In the genomic region with DNA sequence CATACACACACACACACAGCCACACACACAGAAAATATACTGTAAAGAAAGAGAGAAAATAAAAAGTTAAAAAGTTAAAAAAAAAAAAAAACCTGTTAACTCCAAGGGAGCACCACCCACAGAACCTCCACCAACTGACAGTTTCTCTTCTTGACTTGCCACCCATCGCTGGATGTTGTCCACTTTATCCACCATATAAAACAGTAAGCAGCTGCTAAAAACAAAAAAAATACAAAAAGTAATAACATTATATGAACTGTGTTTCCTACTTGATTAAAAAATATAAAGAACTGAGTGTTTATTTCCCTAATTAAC, we compare ENCODE assay signal across 7 cellular contexts. TPM values are rescaled to one million over a fixed set of nuclear protein-coding genes. Genes with fewer than 3 reads are reported as not detected.
DNase-seq lines count a peak whose midpoint lies in the region; ATAC-seq and TF ChIP-seq lines count a peak whose summit lies in the region.

No MANE protein-coding gene starts in this region.

- DNase-seq in HFFc6 (no peak), activated B cell treated with CpG ODN at 0.5 μM for 24 hours (no peak), iPS DF 6.9 (ENCODE audit: low read depth, low spot score) (no peak), cerebellar nuclear complex (lab: John Stamatoyannopoulos, UW) (no peak)
- DNase-seq in stimulated activated effector memory CD8-positive, alpha-beta T cell treated with anti-CD3 and anti-CD28 coated beads, Interleukin-12 subunit alpha, Interleukin-12 subunit beta, amount 100 ng/mL, for 72 hours (ENCODE audit: low spot score in 2 of 2) = no peak

- TF ChIP-seq CTCF in HFFc6 (IDR thresholded peaks at IDR 0.05) = no peak
- TF ChIP-seq CTCF in activated B cell treated with CpG ODN at 0.5 μM for 24 hours (IDR thresholded peaks at IDR 0.05) = no peak

- peaks cover 14% of the 10 kb centered on the region for H3K36me3 Mint-ChIP-seq in HFFc6 (ENCODE audit: low read depth)
- no peaks in the 10 kb centered on the region for H3K36me3 Mint-ChIP-seq in activated B cell treated with CpG ODN at 0.5 μM for 24 hours (ENCODE audit: low read depth)
- H3K36me3 Mint-ChIP-seq in stimulated activated effector memory CD8-positive, alpha-beta T cell treated with anti-CD3 and anti-CD28 coated beads, Interleukin-12 subunit alpha, Interleukin-12 subunit beta, amount 100 ng/mL, for 72 hours = peaks cover 19% of the 10 kb centered on the region

- POLR2A ChIA-PET in activated B cell treated with CpG ODN at 0.5 μM for 24 hours (lab: Charles Lee) = interaction anchor here (0.7 to 1.9 kb wide), 6 partner anchors 17 to 1746 kb away, joined by 4 to 9 read pairs (median 5); a partner anchor contains a TSS

- no peaks in the 10 kb centered on the region for H3K9me3 ChIP-seq in iPS DF 6.9 (ENCODE audit: control insufficient read depth, insufficient read depth, low read length)

- peak overlapping the region; percentile 92 for H3K4me3 Mint-ChIP-seq in HFFc6
- H3K4me3 Mint-ChIP-seq in activated B cell treated with CpG ODN at 0.5 μM for 24 hours = peak overlapping the region; percentile 94
- peak overlapping the region; percentile 83 for H3K4me3 Mint-ChIP-seq in stimulated activated effector memory CD8-positive, alpha-beta T cell treated with anti-CD3 and anti-CD28 coated beads, Interleukin-12 subunit alpha, Interleukin-12 subunit beta, amount 100 ng/mL, for 72 hours

- H3K27me3 ChIP-seq in iPS DF 6.9 (ENCODE audit: control insufficient read depth, insufficient read depth, low read length) = peaks cover 27% of the 10 kb centered on the region

- H3K27ac Mint-ChIP-seq in HFFc6 (peak overlapping the region; percentile 75), activated B cell treated with CpG ODN at 0.5 μM for 24 hours (peak overlapping the region; percentile 88)
- H3K27ac Mint-ChIP-seq in stimulated activated effector memory CD8-positive, alpha-beta T cell treated with anti-CD3 and anti-CD28 coated beads, Interleukin-12 subunit alpha, Interleukin-12 subunit beta, amount 100 ng/mL, for 72 hours = peak overlapping the region; percentile 90

- H3K4me1 ChIP-seq in iPS DF 6.9 (ENCODE audit: control insufficient read depth, insufficient read depth, low read length) = 0 out of 2 replicates have a peak, but pooled peaks cover 3% of the 10 kb centered on the region

- peak overlapping the region; percentile 38; the same call in 1 of the 2 replicates for H3K4me3 ChIP-seq in iPS DF 6.9 (ENCODE audit: low read length)

- H3K9me3 Mint-ChIP-seq in HFFc6 = no peaks in the 10 kb centered on the region
- H3K9me3 Mint-ChIP-seq in activated B cell treated with CpG ODN at 0.5 μM for 24 hours = no peaks in the 10 kb centered on the region
- no peaks in the 10 kb centered on the region for H3K9me3 Mint-ChIP-seq in stimulated activated effector memory CD8-positive, alpha-beta T cell treated with anti-CD3 and anti-CD28 coated beads, Interleukin-12 subunit alpha, Interleukin-12 subunit beta, amount 100 ng/mL, for 72 hours

- H3K27ac ChIP-seq in iPS DF 6.9 (ENCODE audit: low read length) = no peak overlapping the region

- H3K27me3 Mint-ChIP-seq in HFFc6 (ENCODE audit: insufficient read depth) (no peaks in the 10 kb centered on the region), activated B cell treated with CpG ODN at 0.5 μM for 24 hours (peaks cover 2% of the 10 kb centered on the region)

- H3K4me1 Mint-ChIP-seq in HFFc6 (ENCODE audit: low read depth) = peaks cover 69% of the 10 kb centered on the region
- H3K4me1 Mint-ChIP-seq in activated B cell treated with CpG ODN at 0.5 μM for 24 hours = peaks cover 61% of the 10 kb centered on the region
- H3K4me1 Mint-ChIP-seq in stimulated activated effector memory CD8-positive, alpha-beta T cell treated with anti-CD3 and anti-CD28 coated beads, Interleukin-12 subunit alpha, Interleukin-12 subunit beta, amount 100 ng/mL, for 72 hours = peaks cover 59% of the 10 kb centered on the region

- H3K36me3 ChIP-seq in iPS DF 6.9 (ENCODE audit: control insufficient read depth, insufficient read depth, low read length) = no peaks in the 10 kb centered on the region

- no peak for ATAC-seq in activated B cell treated with CpG ODN at 0.5 μM for 24 hours (ENCODE audit: low read depth)
- no peak for ATAC-seq in stimulated activated effector memory CD8-positive, alpha-beta T cell treated with anti-CD3 and anti-CD28 coated beads, Interleukin-12 subunit alpha, Interleukin-12 subunit beta, amount 100 ng/mL, for 72 hours
- no peak for ATAC-seq in GM21515 (IDR thresholded peaks at IDR 0.05; ENCODE audit: unreplicated experiment)
- no peak for ATAC-seq in GM18907 (IDR thresholded peaks at IDR 0.05; ENCODE audit: unreplicated experiment)

- intact Hi-C loops in activated B cell treated with CpG ODN at 0.5 μM for 24 hours (cut with micrococcal nuclease) = loop anchor here (1.0 to 10.0 kb wide), 5 partner anchors 8 to 550 kb away; a partner anchor contains a TSS

- CTCF ChIA-PET in activated B cell treated with CpG ODN at 0.5 μM for 24 hours (lab: Charles Lee) = interaction anchor here (1.4 to 6.2 kb wide), 3 partner anchors 29 to 42 kb away, joined by 5 to 59 read pairs (median 5); no protein-coding TSS in a partner anchor

- no CpG with 5 or more reads among the region's 1 CpG for WGBS in iPS DF 6.9 (ENCODE audit: insufficient coverage, insufficient read length)

RNA-seq across cellular contexts. Expression of a gene that starts 1.2 kb away (rescaled TPM):
- total RNA-seq in HFFc6 (2021; fragmentation: NEBNext Ultra II Directional; extraction: Animal tissue kit (Norgen Biotek cat#: 25700)) = 10 to 100 TPM; 21.1 to 26.1 (median 22.3) TPM
- total RNA-seq in activated B cell treated with CpG ODN at 0.5 μM for 24 hours = 13.2 and 14.9 TPM in 2 replicates

RNA-seq across cellular contexts. Expression of a gene that starts 10.6 kb away (rescaled TPM):
- total RNA-seq in HFFc6 (2021; fragmentation: NEBNext Ultra II Directional; extraction: Animal tissue kit (Norgen Biotek cat#: 25700)) = 1 to 10 TPM; 3.4 to 8.4 (median 4.1) TPM
- 3.7 and 4.8 TPM in 2 replicates for total RNA-seq in activated B cell treated with CpG ODN at 0.5 μM for 24 hours

RNA-seq across cellular contexts. Expression of a gene that starts 59.8 kb away (rescaled TPM):
- 10 to 100 TPM; 11.6 to 16.7 (median 12.5) TPM for total RNA-seq in HFFc6 (2021; fragmentation: NEBNext Ultra II Directional; extraction: Animal tissue kit (Norgen Biotek cat#: 25700))
- 20.1 and 23.3 TPM in 2 replicates for total RNA-seq in activated B cell treated with CpG ODN at 0.5 μM for 24 hours
